13 cellular contexts compared by ENCODE assay signal in genomic region chr4:76023381-76023780, GRCh38. TPM values are rescaled to one million over a fixed set of nuclear protein-coding genes. Genes with fewer than 3 reads are reported as not detected.
DNase-seq lines count a peak whose midpoint lies in the region; ATAC-seq, FAIRE-seq and TF ChIP-seq lines count a peak whose summit lies in the region.
"Had no signal": no experiment of that assay in that cellular context is flagged by ENCODE, and none has a peak within 500 bp of the region (broad histone marks: within the 10 kb centered on the region; RNA-seq: fewer than 3 reads in every experiment).

Gene CXCL10, minus strand, starts transcription at chr4:76023497. Its CDS starts 66 bp downstream, at chr4:76023431.

- no peak for TF ChIP-seq EP300 in gastroesophageal sphincter (IDR thresholded peaks at IDR 0.05)

- no peaks in the 10 kb centered on the region for H3K36me3 Mint-ChIP-seq in activated CD4-positive, alpha-beta T cell treated with anti-CD3 and anti-CD28 coated beads, Interleukin-2, amount 10 ng/mL, durations not matched to agents 24 days and 14 days (ENCODE audit: low read depth)

- peaks cover 20% of the 10 kb centered on the region for H3K9me3 Mint-ChIP-seq in activated CD4-positive, alpha-beta T cell treated with anti-CD3 and anti-CD28 coated beads, Interleukin-2, amount 10 ng/mL, durations not matched to agents 24 days and 14 days
- H3K9me3 Mint-ChIP-seq: central memory CD8-positive, alpha-beta T cell; neural crest cell had no signal

- H2AFZ ChIP-seq in smooth muscle cell (ENCODE audit: low read depth): no peak within 1 kb of the TSS

- no peak within 1 kb of the TSS for H3K9ac ChIP-seq in smooth muscle cell (ENCODE audit: low read depth)

- ATAC-seq in HG02938 (IDR thresholded peaks at IDR 0.05; ENCODE audit: unreplicated experiment): no peak
- ATAC-seq in gastroesophageal sphincter: no peak

- H3K27me3 Mint-ChIP-seq in activated CD4-positive, alpha-beta T cell treated with anti-CD3 and anti-CD28 coated beads, Interleukin-2, amount 10 ng/mL, durations not matched to agents 24 days and 14 days: peaks cover 5% of the 10 kb centered on the region

- H3K36me3 ChIP-seq in smooth muscle cell (ENCODE audit: low read depth) (no peaks in the 10 kb centered on the region), gastroesophageal sphincter (no peaks in the 10 kb centered on the region)

- TF ChIP-seq CTCF in smooth muscle cell (IDR thresholded peaks at IDR 0.05; ENCODE audit: borderline replicate concordance, insufficient read depth, poor library complexity, severe bottlenecking) (no peak), gastroesophageal sphincter (IDR thresholded peaks at IDR 0.05) (no peak)

- H4K20me1 ChIP-seq in smooth muscle cell (ENCODE audit: low read depth): no peaks in the 10 kb centered on the region

- no peak within 1 kb of the TSS for H3K4me2 ChIP-seq in smooth muscle cell

- H3K4me3 ChIP-seq in smooth muscle cell (no peak within 1 kb of the TSS), gastroesophageal sphincter (no peak within 1 kb of the TSS)

- no peaks in the 10 kb centered on the region for H3K79me2 ChIP-seq in smooth muscle cell (ENCODE audit: low read depth)

- TF ChIP-seq POLR2A in gastroesophageal sphincter (IDR thresholded peaks at IDR 0.05): no peak

- 39% methylated on average over 3 of the region's 3 CpGs for whole genome bisulfite sequencing in smooth muscle cell (ENCODE audit: low lambda C conversion rate)
- 5 to 7% methylated on average over 3 of the region's 3 CpGs for WGBS in gastroesophageal sphincter (ENCODE audit: low coverage in 1 of 2), 2 donors

- H3K4me3 Mint-ChIP-seq in activated CD4-positive, alpha-beta T cell treated with anti-CD3 and anti-CD28 coated beads, Interleukin-2, amount 10 ng/mL, durations not matched to agents 24 days and 14 days: peak within 1 kb of the TSS; percentile 52
- H3K4me3 Mint-ChIP-seq: central memory CD8-positive, alpha-beta T cell; neural crest cell had no signal

- DNase-seq in activated CD4-positive, alpha-beta T cell treated with anti-CD3 and anti-CD28 coated beads, Interleukin-2, amount 10 ng/mL, durations not matched to agents 24 days and 14 days: no peak
- DNase-seq in activated CD4-positive, alpha-beta T cell treated with anti-CD3 and anti-CD28 coated beads for 1 hour: no peak
- DNase-seq in RCC 7860 (ENCODE audit: low spot score): peak; percentile 28
- peak; percentile 18 for DNase-seq in fibroblast of peridontal ligament (ENCODE audit: extremely low read depth)
- no peak for DNase-seq in smooth muscle cell (lab: John Stamatoyannopoulos, UW; ENCODE audit: unreplicated experiment)
- no peak for DNase-seq in NCI-H446 treated with DMSO at 0.1 percent for 48 hours (lab: John Stamatoyannopoulos, UW)
- DNase-seq: ACHN had no signal

- no peaks in the 10 kb centered on the region for H3F3A ChIP-seq in smooth muscle cell (ENCODE audit: low read depth)

- H3K4me1 ChIP-seq in smooth muscle cell (ENCODE audit: low read depth): no peaks in the 10 kb centered on the region
- H3K4me1 ChIP-seq in gastroesophageal sphincter: peaks cover 0 to 4% (median 0%) of the 10 kb centered on the region in 3 donors

- H3K27ac ChIP-seq in smooth muscle cell (ENCODE audit: low read depth) (no peak within 1 kb of the TSS), gastroesophageal sphincter (no peak within 1 kb of the TSS)

- H3K27me3 ChIP-seq in smooth muscle cell (ENCODE audit: low read depth) (no peaks in the 10 kb centered on the region), gastroesophageal sphincter (no peaks in the 10 kb centered on the region)

- FAIRE-seq in RCC 7860 (lab: Jason Lieb, UNC): no peak
- FAIRE-seq: islet of Langerhans, TTC549 had no signal

- H3K4me1 Mint-ChIP-seq in activated CD4-positive, alpha-beta T cell treated with anti-CD3 and anti-CD28 coated beads, Interleukin-2, amount 10 ng/mL, durations not matched to agents 24 days and 14 days: peaks cover 28% of the 10 kb centered on the region
- H3K4me1 Mint-ChIP-seq: neural crest cell had no signal

- no peaks in the 10 kb centered on the region for H3K9me3 ChIP-seq in smooth muscle cell (replicated peaks; ENCODE audit: low read depth)
- no peaks in the 10 kb centered on the region for H3K9me3 ChIP-seq in gastroesophageal sphincter

- intact Hi-C loops in activated CD4-positive, alpha-beta T cell treated with anti-CD3 and anti-CD28 coated beads, Interleukin-2, amount 10 ng/mL, durations not matched to agents 24 days and 14 days (cut with micrococcal nuclease): loop anchor here (10.0 kb wide), 1 partner anchor 281 kb away; the partner anchor contains the start of gene STBD1

- H3K27ac Mint-ChIP-seq in activated CD4-positive, alpha-beta T cell treated with anti-CD3 and anti-CD28 coated beads, Interleukin-2, amount 10 ng/mL, durations not matched to agents 24 days and 14 days: peak within 1 kb of the TSS; percentile 68

RNA-seq across cellular contexts. Expression of gene CXCL10, which starts in this region (rescaled TPM):
- total RNA-seq in activated CD4-positive, alpha-beta T cell treated with anti-CD3 and anti-CD28 coated beads, Interleukin-2, amount 10 ng/mL, durations not matched to agents 24 days and 14 days: 3.4 and 4.3 TPM in 2 replicates
- 18.9 and 19.7 TPM in 2 replicates for total RNA-seq in smooth muscle cell
- 18.9 and 21.2 TPM in 2 replicates for polyA plus RNA-seq in smooth muscle cell
- 1 to 10 TPM in 2 of 4 donors, not detected in 2; 1.7 to 2.1 TPM for total RNA-seq in gastroesophageal sphincter
- total RNA-seq: neural crest cell had no signal

Comparison
In these comparisons a context has a peak if more than half of its experiments do, and no peak if none do; other contexts are left out.
1. DNase-seq: peak in RCC 7860 (single experiment) and fibroblast of peridontal ligament (single experiment); none in activated CD4-positive, alpha-beta T cell treated with anti-CD3 and anti-CD28 coated beads, Interleukin-2, amount 10 ng/mL, durations not matched to agents 24 days and 14 days (single experiment), activated CD4-positive, alpha-beta T cell treated with anti-CD3 and anti-CD28 coated beads for 1 hour (single experiment), smooth muscle cell (single experiment) and NCI-H446 treated with DMSO at 0.1 percent for 48 hours (single experiment).